Comparison of ENCODE assay signal across 33 cellular contexts in the genomic region with DNA sequence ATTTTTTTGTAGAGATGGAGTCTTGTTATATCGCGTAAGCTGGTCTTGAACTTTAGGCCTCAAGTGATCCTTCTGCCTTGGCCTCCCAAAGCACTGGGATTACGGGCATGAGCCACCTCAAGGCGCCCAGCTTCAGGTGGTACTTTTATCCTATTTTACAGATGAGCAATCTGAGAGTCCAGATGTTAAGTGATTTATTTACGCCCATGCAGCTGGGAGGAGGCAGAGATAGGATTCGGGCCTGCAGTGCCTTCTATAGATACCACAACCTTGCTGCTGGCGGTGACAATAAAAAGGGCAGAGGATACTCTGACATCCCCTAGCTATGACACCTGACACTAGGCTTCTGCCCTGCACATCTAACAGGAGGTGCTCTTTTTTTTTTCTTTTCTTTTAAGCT. TPM values are rescaled to one million over a fixed set of nuclear protein-coding genes. Genes with fewer than 3 reads are reported as not detected.
"Had no signal": no experiment of that assay in that cellular context is flagged by ENCODE, and none has a peak within 500 bp of the region (broad histone marks: within the 10 kb centered on the region; RNA-seq: fewer than 3 reads in every experiment).

No MANE protein-coding gene starts in this region.

- H3K4me1 ChIP-seq: esophagus squamous epithelium, gastrocnemius medialis, heart right ventricle, left lung, lower lobe of right lung had no signal

- H3K4me3 ChIP-seq: coronary artery, dorsolateral prefrontal cortex, esophagus squamous epithelium, gastrocnemius medialis, heart right ventricle, left lung, lower lobe of right lung, mucosa of descending colon had no signal

- H3K4me3 Mint-ChIP-seq: mesothelial cell of epicardium, naive B cell had no signal

- H3K27ac ChIP-seq: coronary artery, dorsolateral prefrontal cortex, esophagus squamous epithelium, gastrocnemius medialis, heart right ventricle, left lung, lower lobe of right lung had no signal

- H3K4me1 Mint-ChIP-seq: naive B cell had no signal

- H3K36me3 ChIP-seq: esophagus squamous epithelium, gastrocnemius medialis, heart right ventricle, left lung, lower lobe of right lung had no signal

- FAIRE-seq: colon, endothelial cell of umbilical vein, islet of Langerhans, keratinocyte had no signal

- ATAC-seq: gastrocnemius medialis, heart right ventricle, left cardiac atrium, left lung, left ventricle myocardium superior, lower lobe of right lung, mucosa of descending colon had no signal

- H3K9me3 ChIP-seq: esophagus squamous epithelium, gastrocnemius medialis, heart right ventricle, left lung, lower lobe of right lung, mucosa of descending colon had no signal

- H3K27me3 ChIP-seq: gastrocnemius medialis had no signal

- H3K36me3 Mint-ChIP-seq: mesothelial cell of epicardium, naive B cell had no signal

- H3K27ac Mint-ChIP-seq: mesothelial cell of epicardium, naive B cell had no signal

- DNase-seq: dermis blood vessel endothelial cell; dorsolateral prefrontal cortex; effector CD4-positive, alpha-beta T cell; effector memory CD4-positive, alpha-beta T cell; esophagus squamous epithelium; foreskin fibroblast; foreskin melanocyte; gastrocnemius medialis; glutamatergic neuron; head of caudate nucleus; heart right ventricle; hippocampal formation; left cardiac atrium; left lung; left ventricle myocardium superior; lower lobe of right lung; mesenchymal stem cell; mucosa of descending colon; naive B cell had no signal

RNA-seq across cellular contexts. Expression of gene KRT12, which starts 4.3 kb away (rescaled TPM):
- total RNA-seq: dermis blood vessel endothelial cell, endothelial cell of umbilical vein, epithelial cell of proximal tubule, esophagus squamous epithelium, gastrocnemius medialis, glomerular endothelial cell, heart right ventricle, kidney epithelial cell, left cardiac atrium, left lung, left ventricle myocardium superior, lower leg skin, lower lobe of right lung, lung microvascular endothelial cell, mesenteric fat pad, mesothelial cell of epicardium, myocyte had no signal
- polyA plus RNA-seq: endothelial cell of umbilical vein, esophagus, heart right ventricle, keratinocyte had no signal

RNA-seq across cellular contexts. Expression of gene KRT20, which starts 13.7 kb away (rescaled TPM):
- total RNA-seq: dermis blood vessel endothelial cell, dorsolateral prefrontal cortex, endothelial cell of umbilical vein, epithelial cell of proximal tubule, esophagus squamous epithelium, glomerular endothelial cell, heart right ventricle, kidney epithelial cell, left cardiac atrium, left lung, left ventricle myocardium superior, lower lobe of right lung, lung microvascular endothelial cell, mesothelial cell of epicardium, myocyte had no signal
- polyA plus RNA-seq: endothelial cell of umbilical vein, heart right ventricle, keratinocyte had no signal
